Comparison of ENCODE assay signal across 1 cellular context in genomic region chr2:32453242-32454062, GRCh38.
TF ChIP-seq lines count a peak whose summit lies in the region.

No MANE protein-coding gene starts in this region.

TF ChIP-seq in HEK293, 187 proteins besides CTCF, POLR2A, EP300 and RAD21 (continued from another document):
- TF ChIP-seq FEZF1 (tag by site-specific recombination; IDR thresholded peaks at IDR 0.05) (0 out of 2 replicates have a peak, but pooled peaks have one; percentile 19), ZSCAN5A (tag by site-specific recombination; IDR thresholded peaks at IDR 0.05) (no peak), ZSCAN16 (tag by site-specific recombination; IDR thresholded peaks at IDR 0.05) (no peak), OSR2 (tag by site-specific recombination; IDR thresholded peaks at IDR 0.05) (peak; percentile 68), PRDM4 (tag by site-specific recombination; IDR thresholded peaks at IDR 0.05) (0 out of 2 replicates have a peak, but pooled peaks have one; percentile 45), SP7 (tag by site-specific recombination; IDR thresholded peaks at IDR 0.05) (peak; percentile 56; the same call in 1 of the 2 replicates), PRDM6 (tag by site-specific recombination; IDR thresholded peaks at IDR 0.05) (peak; percentile 94), ZNF354C (tag by site-specific recombination; IDR thresholded peaks at IDR 0.05; ENCODE audit: borderline replicate concordance, low read depth) (no peak), ZNF555 (tag by site-specific recombination; conservative IDR thresholded peaks at IDR 0.05) (no peak), SCRT1 (tag by site-specific recombination; IDR thresholded peaks at IDR 0.05; ENCODE audit: borderline replicate concordance) (peak; percentile 57; the same call in 1 of the 2 replicates), ZNF335 (tag by site-specific recombination; conservative IDR thresholded peaks at IDR 0.05) (no peak), WT1 (tag by site-specific recombination; IDR thresholded peaks at IDR 0.05) (no peak), ZNF843 (tag by site-specific recombination; IDR thresholded peaks at IDR 0.05) (peak; percentile 48; the same call in 1 of the 2 replicates)
